In genomic region chr9:90306118-90306517, GRCh38 we compare ENCODE assay signal across 23 cellular contexts.
DNase-seq lines count a peak whose midpoint lies in the region; ATAC-seq and TF ChIP-seq lines count a peak whose summit lies in the region.
"Had no signal": no experiment of that assay in that cellular context is flagged by ENCODE, and none has a peak within 500 bp of the region (broad histone marks: within the 10 kb centered on the region; RNA-seq: fewer than 3 reads in every experiment).

No MANE protein-coding gene starts in this region.

- H2BK5ac ChIP-seq in mesenchymal stem cell (ENCODE audit: low read depth, low read length, poor library complexity, severe bottlenecking) (peak overlapping the region; percentile 67), neuronal stem cell (ENCODE audit: low read length) (no peak overlapping the region)

- H2BK120ac ChIP-seq in mesenchymal stem cell (ENCODE audit: low read depth, low read length) (no peak overlapping the region), neuronal stem cell (ENCODE audit: low read depth, low read length) (no peak overlapping the region)

- WGBS in mesenchymal stem cell, result 97% methylated on average over 10 of the region's 10 CpGs
- WGBS in neuronal stem cell (ENCODE audit: extremely low coverage in 2 of 2, insufficient read length in 2 of 2, insufficient replicate concordance in 1 of 2), 2 donors, result no CpG with 5 or more reads among the region's 10 CpGs

- H3K4me1 ChIP-seq in mesenchymal stem cell (ENCODE audit: control insufficient read depth, insufficient read depth, low read depth, low read length) (peaks cover 20% of the 10 kb centered on the region), neuronal stem cell (ENCODE audit: control insufficient read depth in 2 of 2, insufficient read depth in 1 of 2, low read depth in 1 of 2, low read length in 2 of 2) (peaks cover 0 to 9% of the 10 kb centered on the region in 2 donors)
- H3K4me1 ChIP-seq in CD8-positive, alpha-beta T cell (ENCODE audit: insufficient read depth, low read length), result no peaks in the 10 kb centered on the region

- H3K27ac ChIP-seq in mesenchymal stem cell (ENCODE audit: low read length, poor library complexity, severe bottlenecking) (peak overlapping the region; percentile 29), neuronal stem cell (replicated peaks; ENCODE audit: low read length) (no peak overlapping the region)
- H3K27ac ChIP-seq in CD8-positive, alpha-beta T cell (ENCODE audit: low read depth, low read length), result no peak overlapping the region
- H3K27ac ChIP-seq: BLaER1 treated with 17β-estradiol and CSF1 and Interleukin-3, amounts not matched to agents 10 nM and 100 nM; C4-2B had no signal

- H3K27me3 ChIP-seq in mesenchymal stem cell (ENCODE audit: control insufficient read depth in 1 of 2, insufficient read depth in 1 of 2, low read length in 2 of 2) (no peaks in the 10 kb centered on the region), neuronal stem cell (ENCODE audit: control insufficient read depth in 3 of 3, insufficient read depth in 3 of 3, low read depth in 1 of 3, low read length in 3 of 3) (no peaks in the 10 kb centered on the region)
- H3K27me3 ChIP-seq in CD8-positive, alpha-beta T cell (ENCODE audit: insufficient read depth, low read length), result peaks cover 6% of the 10 kb centered on the region
- H3K27me3 ChIP-seq: BLaER1 treated with 17β-estradiol and CSF1 and Interleukin-3, amounts not matched to agents 10 nM and 100 nM had no signal

- no peak for DNase-seq in mesenchymal stem cell
- no peak for DNase-seq in neuronal stem cell (ENCODE audit: low spot score)
- DNase-seq in AG08396 (ENCODE audit: low spot score), result no peak
- no peak for DNase-seq in GM10266 (ENCODE audit: extremely low spot score)
- no peak for DNase-seq in CD8-positive, alpha-beta T cell
- DNase-seq: 8988T; ACHN; AML-193; CD4-positive, alpha-beta T cell; CD8-positive, alpha-beta memory T cell; COR-L47; DMS 273 treated with DMSO at 0.1 percent for 48 hours; DMS153; DMS53; DMS79; DND-41; EL; GDM1 had no signal

- H3K9me3 Mint-ChIP-seq in nephron, result no peaks in the 10 kb centered on the region
- no peaks in the 10 kb centered on the region for H3K9me3 Mint-ChIP-seq in CD8-positive, alpha-beta T cell
- H3K9me3 Mint-ChIP-seq: CD4-positive, alpha-beta T cell; CD8-positive, alpha-beta memory T cell had no signal

- peak overlapping the region; percentile 32 to 83 (median 58) for H3K27ac Mint-ChIP-seq in nephron
- no peak overlapping the region for H3K27ac Mint-ChIP-seq in CD8-positive, alpha-beta T cell
- H3K27ac Mint-ChIP-seq: B cell; CD4-positive, alpha-beta T cell had no signal

- peaks cover 3% of the 10 kb centered on the region for H3K27me3 Mint-ChIP-seq in nephron (ENCODE audit: low read depth)
- H3K27me3 Mint-ChIP-seq in CD8-positive, alpha-beta T cell (ENCODE audit: low read depth), result peaks cover 16% of the 10 kb centered on the region

- peaks cover 19% of the 10 kb centered on the region for H3K79me1 ChIP-seq in mesenchymal stem cell (replicated peaks; ENCODE audit: low read length, poor library complexity, severe bottlenecking)
- no peaks in the 10 kb centered on the region for H3K79me1 ChIP-seq in neuronal stem cell (ENCODE audit: low read depth, low read length)

- H3K9ac ChIP-seq in mesenchymal stem cell (ENCODE audit: low read length) (no peak overlapping the region), neuronal stem cell (ENCODE audit: low read depth, low read length, poor library complexity) (no peak overlapping the region)
- H3K9ac ChIP-seq: BLaER1 treated with 17β-estradiol and CSF1 and Interleukin-3, amounts not matched to agents 10 nM and 100 nM had no signal

- H4K8ac ChIP-seq in mesenchymal stem cell (ENCODE audit: low read length) (no peak overlapping the region), neuronal stem cell (ENCODE audit: low read depth, low read length) (no peak overlapping the region)

- CTCF ChIA-PET in CD8-positive, alpha-beta T cell (lab: Charles Lee), result no interaction called here

- no peak for TF ChIP-seq CTCF in nephron (IDR thresholded peaks at IDR 0.05; ENCODE audit: unreplicated experiment in 3 of 3)
- TF ChIP-seq CTCF in GM10266 (IDR thresholded peaks at IDR 0.05; ENCODE audit: control insufficient read depth, insufficient read depth, low read depth, missing control alignments), result no peak
- TF ChIP-seq CTCF in CD8-positive, alpha-beta T cell (IDR thresholded peaks at IDR 0.05), result no peak

- H3K4me1 Mint-ChIP-seq in nephron, result peaks cover 56% of the 10 kb centered on the region
- no peaks in the 10 kb centered on the region for H3K4me1 Mint-ChIP-seq in CD8-positive, alpha-beta T cell (ENCODE audit: low read depth)
- H3K4me1 Mint-ChIP-seq: B cell; CD8-positive, alpha-beta memory T cell had no signal

- H2AFZ ChIP-seq in mesenchymal stem cell (ENCODE audit: low read depth, low read length), result no peak overlapping the region
- no peak overlapping the region for H2AFZ ChIP-seq in neuronal stem cell (ENCODE audit: low read length)

- no peak overlapping the region for H3K4ac ChIP-seq in mesenchymal stem cell (ENCODE audit: low read depth in 1 of 2, low read length in 2 of 2)
- no peak overlapping the region for H3K4ac ChIP-seq in neuronal stem cell (ENCODE audit: low read length)

- H3K9me3 ChIP-seq in mesenchymal stem cell (ENCODE audit: control insufficient read depth, low read length) (no peaks in the 10 kb centered on the region), neuronal stem cell (replicated peaks in 1 of 2; ENCODE audit: control insufficient read depth in 2 of 2, insufficient read depth in 1 of 2, low read depth in 1 of 2, low read length in 2 of 2) (no peaks in the 10 kb centered on the region)
- no peaks in the 10 kb centered on the region for H3K9me3 ChIP-seq in CD8-positive, alpha-beta T cell (ENCODE audit: low read length)
- H3K9me3 ChIP-seq: BLaER1 treated with 17β-estradiol and CSF1 and Interleukin-3, amounts not matched to agents 10 nM and 100 nM had no signal

- H2BK15ac ChIP-seq in mesenchymal stem cell (ENCODE audit: low read depth, poor library complexity, severe bottlenecking), result no peak overlapping the region
- peak overlapping the region; percentile 51 for H2BK15ac ChIP-seq in neuronal stem cell (ENCODE audit: low read length)

- H3K4me3 ChIP-seq in mesenchymal stem cell (ENCODE audit: insufficient read depth in 1 of 2, low read depth in 1 of 2, low read length in 2 of 2), result no peak overlapping the region
- H3K4me3 ChIP-seq in neuronal stem cell (ENCODE audit: low read length in 2 of 2), result no peak overlapping the region
- H3K4me3 ChIP-seq in CD8-positive, alpha-beta T cell (ENCODE audit: low read depth, low read length), result no peak overlapping the region
- H3K4me3 ChIP-seq: BLaER1 treated with 17β-estradiol and CSF1 and Interleukin-3, amounts not matched to agents 10 nM and 100 nM; GM12878 had no signal

- intact Hi-C loops in CD8-positive, alpha-beta T cell (cut with DNase I, micrococcal nuclease), result no loop called here

- H3K14ac ChIP-seq in mesenchymal stem cell (ENCODE audit: low read length in 2 of 2) (no peak overlapping the region), neuronal stem cell (ENCODE audit: low read length) (no peak overlapping the region)

- no peak overlapping the region for H3K23ac ChIP-seq in mesenchymal stem cell (ENCODE audit: low read length in 2 of 2)
- no peak overlapping the region for H3K23ac ChIP-seq in neuronal stem cell (ENCODE audit: low read depth, low read length, poor library complexity)

- POLR2A ChIA-PET in CD8-positive, alpha-beta T cell (lab: Charles Lee), result no interaction called here

- ATAC-seq in CD8-positive, alpha-beta T cell, result no peak
- ATAC-seq: GM12878 had no signal

- H2BK12ac ChIP-seq in mesenchymal stem cell (ENCODE audit: low read length in 2 of 2) (no peak overlapping the region), neuronal stem cell (ENCODE audit: low read length) (no peak overlapping the region)

- H3K18ac ChIP-seq in mesenchymal stem cell (ENCODE audit: low read depth in 1 of 2, low read length in 2 of 2) (no peak overlapping the region), neuronal stem cell (ENCODE audit: low read length) (no peak overlapping the region)

- H3K36me3 Mint-ChIP-seq in nephron (ENCODE audit: low read depth), result no peaks in the 10 kb centered on the region
- no peaks in the 10 kb centered on the region for H3K36me3 Mint-ChIP-seq in CD8-positive, alpha-beta T cell
- H3K36me3 Mint-ChIP-seq: CD8-positive, alpha-beta memory T cell had no signal

- H3K4me3 Mint-ChIP-seq in nephron, result no peak overlapping the region
- no peak overlapping the region for H3K4me3 Mint-ChIP-seq in CD8-positive, alpha-beta T cell
- H3K4me3 Mint-ChIP-seq: B cell; CD4-positive, alpha-beta T cell; CD8-positive, alpha-beta memory T cell had no signal

- no peak overlapping the region for H3K4me2 ChIP-seq in mesenchymal stem cell (ENCODE audit: low read length, poor library complexity, severe bottlenecking)
- H3K4me2 ChIP-seq in neuronal stem cell (ENCODE audit: insufficient read depth, low read length, poor library complexity, severe bottlenecking), result no peak overlapping the region
- H3K4me2 ChIP-seq: BLaER1 treated with 17β-estradiol and CSF1 and Interleukin-3, amounts not matched to agents 10 nM and 100 nM had no signal

- H2AK5ac ChIP-seq in mesenchymal stem cell (ENCODE audit: low read length, severe bottlenecking) (peak overlapping the region; percentile 99), neuronal stem cell (ENCODE audit: low read depth, low read length) (peak overlapping the region; percentile 48)

- H4K91ac ChIP-seq in mesenchymal stem cell (ENCODE audit: low read length) (no peak overlapping the region), neuronal stem cell (ENCODE audit: low read depth, low read length, poor library complexity) (no peak overlapping the region)

- H3K36me3 ChIP-seq in mesenchymal stem cell (ENCODE audit: control insufficient read depth in 1 of 2, insufficient read depth in 2 of 2, low read depth in 1 of 2, low read length in 2 of 2) (peaks cover 0 to 18% of the 10 kb centered on the region in 2 experiments), neuronal stem cell (replicated peaks in 1 of 2; ENCODE audit: control insufficient read depth in 2 of 2, insufficient read depth in 2 of 2, low read length in 2 of 2) (no peaks in the 10 kb centered on the region)
- no peaks in the 10 kb centered on the region for H3K36me3 ChIP-seq in CD8-positive, alpha-beta T cell (ENCODE audit: insufficient read depth, low read length)
- H3K36me3 ChIP-seq: BLaER1 treated with 17β-estradiol and CSF1 and Interleukin-3, amounts not matched to agents 10 nM and 100 nM had no signal
